19 cellular contexts compared by ENCODE assay signal in genomic region chr13:111387945-111388600, GRCh38.
DNase-seq lines count a peak whose midpoint lies in the region; ATAC-seq and TF ChIP-seq lines count a peak whose summit lies in the region.
"Had no signal": no experiment of that assay in that cellular context is flagged by ENCODE, and none has a peak within 500 bp of the region (broad histone marks: within the 10 kb centered on the region; RNA-seq: fewer than 3 reads in every experiment).

No MANE protein-coding gene starts in this region.

- intact Hi-C loops in HCT116 (cut with micrococcal nuclease) (no loop called here), stomach (cut with DNase I; ENCODE audit: low total_unique reads) (no loop called here)

- H3K27ac Mint-ChIP-seq in endodermal cell (no peak overlapping the region), progenitor cell of endocrine pancreas (no peak overlapping the region)
- H3K27ac Mint-ChIP-seq: B cell had no signal

- H2AFZ ChIP-seq in HCT116 (ENCODE audit: low read depth, low read length, poor library complexity, severe bottlenecking) = no peak overlapping the region

- H3K9ac ChIP-seq in HCT116 (ENCODE audit: low read length) (no peak overlapping the region), endodermal cell (ENCODE audit: extremely low read depth, low read length, poor library complexity, severe bottlenecking) (no peak overlapping the region)

- POLR2A ChIA-PET in HCT116 (lab: Charles Lee) = no interaction called here

- H3K4me3 ChIP-seq in HCT116 (replicated peaks in 1 of 2; ENCODE audit: low read depth in 1 of 2, low read length in 2 of 2) = no peak overlapping the region
- H3K4me3 ChIP-seq in endodermal cell (ENCODE audit: low read length) = no peak overlapping the region
- H3K4me3 ChIP-seq in stomach = no peak overlapping the region
- no peak overlapping the region for H3K4me3 ChIP-seq in MG63
- H3K4me3 ChIP-seq: K562 had no signal

- H3K4me3 Mint-ChIP-seq in endodermal cell (no peak overlapping the region), progenitor cell of endocrine pancreas (ENCODE audit: low read depth) (no peak overlapping the region)
- H3K4me3 Mint-ChIP-seq: B cell had no signal

- H4K20me1 ChIP-seq in HCT116 (ENCODE audit: insufficient read depth) = no peaks in the 10 kb centered on the region

- TF ChIP-seq POLR2A in HCT116 (IDR thresholded peaks at IDR 0.05; ENCODE audit: borderline replicate concordance, extremely low read depth, insufficient read depth, insufficient read length) (no peak), stomach (IDR thresholded peaks at IDR 0.05) (no peak)

- H3K4me1 ChIP-seq in HCT116 (ENCODE audit: control insufficient read depth in 1 of 2, insufficient read depth in 2 of 2, low read length in 2 of 2) = no peaks in the 10 kb centered on the region
- no peaks in the 10 kb centered on the region for H3K4me1 ChIP-seq in endodermal cell (ENCODE audit: control insufficient read depth, insufficient read depth, low read length)
- no peaks in the 10 kb centered on the region for H3K4me1 ChIP-seq in stomach

- no peaks in the 10 kb centered on the region for H3K9me2 ChIP-seq in HCT116 (ENCODE audit: insufficient read depth)

- H3K9me3 ChIP-seq in HCT116 (ENCODE audit: control insufficient read depth in 1 of 2, insufficient read depth in 1 of 2, low read depth in 1 of 2, low read length in 2 of 2) (no peaks in the 10 kb centered on the region), endodermal cell (ENCODE audit: control insufficient read depth, low read length) (no peaks in the 10 kb centered on the region), stomach (no peaks in the 10 kb centered on the region), MG63 (no peaks in the 10 kb centered on the region)

- H3K4me2 ChIP-seq in HCT116 (ENCODE audit: low read length) = no peak overlapping the region

- H3K9me3 Mint-ChIP-seq in endodermal cell (no peaks in the 10 kb centered on the region), progenitor cell of endocrine pancreas (ENCODE audit: low read depth) (no peaks in the 10 kb centered on the region)
- H3K9me3 Mint-ChIP-seq: CD4-positive, CD25-positive, alpha-beta regulatory T cell had no signal

- TF ChIP-seq RAD21 in HCT116 (IDR thresholded peaks at IDR 0.05; ENCODE audit: low read depth) = no peak

- CTCF ChIA-PET in HCT116 (lab: Charles Lee) = no interaction called here

- H3K27me3 Mint-ChIP-seq in endodermal cell (ENCODE audit: insufficient read depth) (no peaks in the 10 kb centered on the region), progenitor cell of endocrine pancreas (peaks cover 13% of the 10 kb centered on the region)
- H3K27me3 Mint-ChIP-seq: CD4-positive, CD25-positive, alpha-beta regulatory T cell had no signal

- RAD21 ChIA-PET in HCT116 (lab: Charles Lee; ENCODE audit: low non-redundant PET in 1 of 2, low total read pairs in 2 of 2, uncharacterized antibody in 2 of 2, unreplicated experiment in 2 of 2) = no interaction called here

- H3K27me3 ChIP-seq in HCT116 (ENCODE audit: insufficient read depth, low read length) (no peaks in the 10 kb centered on the region), endodermal cell (ENCODE audit: control insufficient read depth, insufficient read depth, low read length, poor library complexity, severe bottlenecking) (no peaks in the 10 kb centered on the region), stomach (peaks cover 0 to 30% (median 0%) of the 10 kb centered on the region in 3 donors), MG63 (no peaks in the 10 kb centered on the region)

- no peak for TF ChIP-seq EP300 in stomach (IDR thresholded peaks at IDR 0.05)

- H3K27ac ChIP-seq in HCT116 (ENCODE audit: low read depth, low read length) = no peak overlapping the region
- no peak overlapping the region for H3K27ac ChIP-seq in endodermal cell (ENCODE audit: low read depth, low read length)
- H3K27ac ChIP-seq in stomach = no peak overlapping the region

- no peaks in the 10 kb centered on the region for H3K4me1 Mint-ChIP-seq in endodermal cell
- H3K4me1 Mint-ChIP-seq in progenitor cell of endocrine pancreas (ENCODE audit: low read depth) = no peaks in the 10 kb centered on the region
- H3K4me1 Mint-ChIP-seq: B cell had no signal

- TF ChIP-seq CTCF in HCT116 (IDR thresholded peaks at IDR 0.05 in 2 of 3, conservative IDR thresholded peaks at IDR 0.05 in 1 of 3; ENCODE audit: borderline replicate concordance in 1 of 3, insufficient read depth in 1 of 3, low read depth in 2 of 3, low read length in 2 of 3) = no peak
- no peak for TF ChIP-seq CTCF in endodermal cell (conservative IDR thresholded peaks at IDR 0.05)
- TF ChIP-seq CTCF in stomach (IDR thresholded peaks at IDR 0.05) = no peak
- TF ChIP-seq CTCF in progenitor cell of endocrine pancreas (IDR thresholded peaks at IDR 0.05; ENCODE audit: unreplicated experiment) = no peak

- 92% methylated on average over 10 to 18 of the region's 18 CpGs for WGBS in endodermal cell (ENCODE audit: insufficient coverage in 1 of 2, insufficient read length in 1 of 2), 2 experiments
- WGBS in stomach, 5 donors = 79 to 87% (median 83%) methylated on average over 18 of the region's 18 CpGs

- BruUV-seq in HCT116 (replicated peaks; lab: Mats Ljungman, UMichigan) = no TSS peak

- H3K79me2 ChIP-seq in HCT116 (ENCODE audit: insufficient read depth, low read length) = no peaks in the 10 kb centered on the region

- H3K36me3 Mint-ChIP-seq in endodermal cell (ENCODE audit: low read depth) = no peaks in the 10 kb centered on the region
- H3K36me3 Mint-ChIP-seq in progenitor cell of endocrine pancreas (ENCODE audit: insufficient read depth) = no peaks in the 10 kb centered on the region
- H3K36me3 Mint-ChIP-seq: CD4-positive, CD25-positive, alpha-beta regulatory T cell had no signal

- H3K36me3 ChIP-seq in HCT116 (ENCODE audit: control insufficient read depth in 1 of 2, insufficient read depth in 2 of 2, low read length in 2 of 2) = no peaks in the 10 kb centered on the region
- no peaks in the 10 kb centered on the region for H3K36me3 ChIP-seq in endodermal cell (ENCODE audit: control insufficient read depth, insufficient read depth, low read length)
- no peaks in the 10 kb centered on the region for H3K36me3 ChIP-seq in stomach
- H3K36me3 ChIP-seq in MG63 = no peaks in the 10 kb centered on the region

- peak; percentile 27; the same call in 1 of the 2 replicates for ATAC-seq in HCT116
- no peak for ATAC-seq in GM19395 (IDR thresholded peaks at IDR 0.05; ENCODE audit: unreplicated experiment)
- ATAC-seq: K562, Right ventricle myocardium inferior had no signal

- DNase-seq in activated CD8-positive, alpha-beta memory T cell treated with anti-CD3 and anti-CD28 coated beads for 24 hours = peak; percentile 44
- no peak for DNase-seq in activated CD8-positive, alpha-beta memory T cell treated with anti-CD3 and anti-CD28 coated beads, Interleukin-2, amount 50 U/mL, for 4 hours
- DNase-seq in HCT116 (ENCODE audit: low read depth, low spot score) (no peak), endodermal cell (peak; percentile 33), stomach (peak; percentile 10), MG63 (no peak), progenitor cell of endocrine pancreas (ENCODE audit: low spot score, unreplicated experiment) (no peak)
- DNase-seq: CD4-positive, CD25-positive, alpha-beta regulatory T cell; DMS153; GF-D8; GOT3; NCI-H1105 treated with DMSO at 0.1 percent for 48 hours; NCI-H1694; NCI-H2081 treated with DMSO at 0.1 percent for 48 hours; NK-92 treated with Interleukin-12 subunit alpha and Interleukin-12 subunit beta, amount 100 ng/mL, for 24 hours had no signal

TF ChIP-seq in HCT116, 20 proteins besides CTCF, POLR2A, EP300 and RAD21 (continues in another document):
- no peak for TF ChIP-seq CBX3 (IDR thresholded peaks at IDR 0.05; ENCODE audit: low read depth)
- TF ChIP-seq ZNF274 (IDR thresholded peaks at IDR 0.05; ENCODE audit: low read depth, low read length) = no peak
- TF ChIP-seq EGR1 (IDR thresholded peaks at IDR 0.05; ENCODE audit: low read depth) = no peak
- TF ChIP-seq, protein P1, sequence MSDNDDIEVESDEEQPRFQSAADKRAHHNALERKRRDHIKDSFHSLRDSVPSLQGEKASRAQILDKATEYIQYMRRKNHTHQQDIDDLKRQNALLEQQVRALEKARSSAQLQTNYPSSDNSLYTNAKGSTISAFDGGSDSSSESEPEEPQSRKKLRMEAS (IDR thresholded peaks at IDR 0.05) = no peak
- no peak for TF ChIP-seq EZH2 (IDR thresholded peaks at IDR 0.05)
- no peak for TF ChIP-seq YY1 (IDR thresholded peaks at IDR 0.05; ENCODE audit: extremely low read depth, insufficient replicate concordance, low read depth, low read length)
- TF ChIP-seq, protein P2, sequence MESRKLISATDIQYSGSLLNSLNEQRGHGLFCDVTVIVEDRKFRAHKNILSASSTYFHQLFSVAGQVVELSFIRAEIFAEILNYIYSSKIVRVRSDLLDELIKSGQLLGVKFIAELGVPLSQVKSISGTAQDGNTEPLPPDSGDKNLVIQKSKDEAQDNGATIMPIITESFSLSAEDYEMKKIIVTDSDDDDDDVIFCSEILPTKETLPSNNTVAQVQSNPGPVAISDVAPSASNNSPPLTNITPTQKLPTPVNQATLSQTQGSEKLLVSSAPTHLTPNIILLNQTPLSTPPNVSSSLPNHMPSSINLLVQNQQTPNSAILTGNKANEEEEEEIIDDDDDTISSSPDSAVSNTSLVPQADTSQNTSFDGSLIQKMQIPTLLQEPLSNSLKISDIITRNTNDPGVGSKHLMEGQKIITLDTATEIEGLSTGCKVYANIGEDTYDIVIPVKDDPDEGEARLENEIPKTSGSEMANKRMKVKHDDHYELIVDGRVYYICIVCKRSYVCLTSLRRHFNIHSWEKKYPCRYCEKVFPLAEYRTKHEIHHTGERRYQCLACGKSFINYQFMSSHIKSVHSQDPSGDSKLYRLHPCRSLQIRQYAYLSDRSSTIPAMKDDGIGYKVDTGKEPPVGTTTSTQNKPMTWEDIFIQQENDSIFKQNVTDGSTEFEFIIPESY (IDR thresholded peaks at IDR 0.05; ENCODE audit: extremely low read depth, insufficient replicate concordance, low read length) = no peak
- TF ChIP-seq EZH2phosphoT487 (IDR thresholded peaks at IDR 0.05; ENCODE audit: borderline replicate concordance) = no peak
- TF ChIP-seq TCF7L2 (IDR thresholded peaks at IDR 0.05; ENCODE audit: borderline replicate concordance, extremely low read depth, insufficient read depth, insufficient read length) = no peak

Comparison
In these comparisons a context has a peak if more than half of its experiments do, and no peak if none do; other contexts are left out.
1. DNase-seq: peak in activated CD8-positive, alpha-beta memory T cell treated with anti-CD3 and anti-CD28 coated beads for 24 hours (single experiment), endodermal cell (single experiment) and stomach (single experiment); none in activated CD8-positive, alpha-beta memory T cell treated with anti-CD3 and anti-CD28 coated beads, Interleukin-2, amount 50 U/mL, for 4 hours (single experiment), HCT116 (single experiment), MG63 (single experiment) and progenitor cell of endocrine pancreas (single experiment).